Comparison of ENCODE assay signal across 28 cellular contexts in genomic region chr7:27955011-27955410, GRCh38.
"Had no signal": no experiment of that assay in that cellular context is flagged by ENCODE, and none has a peak within 500 bp of the region (broad histone marks: within the 10 kb centered on the region; RNA-seq: fewer than 3 reads in every experiment).

No MANE protein-coding gene starts in this region.

- H3K9me3 ChIP-seq: lower lobe of right lung, neutrophil, right atrium auricular region, right lobe of liver, tibial nerve, uterus had no signal

- H3K9me3 Mint-ChIP-seq: mesothelial cell of epicardium; naive B cell; nephron progenitor cell; neural progenitor cell; stimulated activated memory B cell treated with anti-CD40 and anti-IgM and Interleukin-4, amounts not matched to agents 10 μg/mL and 1 μg/mL and 100 μg/mL, for 72 hours; stimulated activated naive CD8-positive, alpha-beta T cell treated with anti-CD3 and anti-CD28 coated beads, Interleukin-15, amount 100 ng/mL, for 72 hours; type B pancreatic cell had no signal

- H3K27ac ChIP-seq: lower lobe of right lung, neural progenitor cell, neutrophil, right atrium auricular region, right lobe of liver, tibial nerve had no signal

- DNase-seq: hippocampal formation; kidney glomerular epithelial cell; left cardiac atrium; lower lobe of right lung; mammary epithelial cell; mesendoderm; naive B cell; nephron progenitor cell; occipital lobe; right lobe of liver; stimulated activated CD4-positive, alpha-beta T cell treated with anti-CD3 and anti-CD28 coated beads, Interleukin-1b, Interleukin-23, amount 100 ng/mL, for 48 hours; stimulated activated CD4-positive, alpha-beta T cell treated with anti-CD3 and anti-CD28 coated beads, Interleukin-2, amount 100 ng/mL, for 48 hours; stimulated activated CD4-positive, alpha-beta T cell treated with anti-CD3 and anti-CD28 coated beads, Interleukin-4, amount 100 ng/mL, for 4 hours; stimulated activated CD8-positive, alpha-beta memory T cell treated with anti-CD3 and anti-CD28 coated beads, Interleukin-4, amount 100 ng/mL, for 48 hours; stimulated activated naive CD4-positive, alpha-beta T cell treated with Interleukin-2 at 50 U/mL for 16 hours; stimulated activated naive CD8-positive, alpha-beta T cell treated with anti-CD3 and anti-CD28 coated beads, Interleukin-15, amount 100 ng/mL, for 72 hours; substantia nigra; uterus had no signal

- H3K27me3 ChIP-seq: neural progenitor cell, neutrophil, right atrium auricular region, right lobe of liver, tibial nerve, uterus had no signal

- H3K27me3 Mint-ChIP-seq: naive B cell; progenitor cell of endocrine pancreas; stimulated activated memory B cell treated with anti-CD40 and anti-IgM and Interleukin-4, amounts not matched to agents 10 μg/mL and 1 μg/mL and 100 μg/mL, for 72 hours; stimulated activated naive CD8-positive, alpha-beta T cell treated with anti-CD3 and anti-CD28 coated beads, Interleukin-15, amount 100 ng/mL, for 72 hours; type B pancreatic cell had no signal

- H3K4me1 ChIP-seq: lower lobe of right lung, neural progenitor cell, right atrium auricular region, right lobe of liver had no signal

- H2AFZ ChIP-seq: neural progenitor cell had no signal

- ATAC-seq: left cardiac atrium; left lobe of liver; lower lobe of right lung; right lobe of liver; stimulated activated memory B cell treated with anti-CD40 and anti-IgM and Interleukin-4, amounts not matched to agents 10 μg/mL and 1 μg/mL and 100 μg/mL, for 72 hours; stimulated activated naive CD8-positive, alpha-beta T cell treated with anti-CD3 and anti-CD28 coated beads, Interleukin-15, amount 100 ng/mL, for 72 hours had no signal

- H3K36me3 ChIP-seq: lower lobe of right lung, neural progenitor cell, neutrophil, right atrium auricular region, right lobe of liver, tibial nerve, uterus had no signal

- H3K4me1 Mint-ChIP-seq: neural progenitor cell had no signal

- H3K4me3 Mint-ChIP-seq: mesothelial cell of epicardium; naive B cell; nephron progenitor cell; neural progenitor cell; stimulated activated memory B cell treated with anti-CD40 and anti-IgM and Interleukin-4, amounts not matched to agents 10 μg/mL and 1 μg/mL and 100 μg/mL, for 72 hours; stimulated activated naive CD8-positive, alpha-beta T cell treated with anti-CD3 and anti-CD28 coated beads, Interleukin-15, amount 100 ng/mL, for 72 hours; type B pancreatic cell had no signal

- H3K9ac ChIP-seq: neural progenitor cell had no signal

- H3K4me2 ChIP-seq: neural progenitor cell, smooth muscle cell had no signal

- H3K27ac Mint-ChIP-seq: mesothelial cell of epicardium; nephron progenitor cell; neural progenitor cell; progenitor cell of endocrine pancreas; stimulated activated memory B cell treated with anti-CD40 and anti-IgM and Interleukin-4, amounts not matched to agents 10 μg/mL and 1 μg/mL and 100 μg/mL, for 72 hours; stimulated activated naive CD8-positive, alpha-beta T cell treated with anti-CD3 and anti-CD28 coated beads, Interleukin-15, amount 100 ng/mL, for 72 hours; type B pancreatic cell had no signal

- H3K36me3 Mint-ChIP-seq: mesothelial cell of epicardium, neural progenitor cell, type B pancreatic cell had no signal

- H3K4me3 ChIP-seq: lower lobe of right lung, neural progenitor cell, right atrium auricular region, right lobe of liver, smooth muscle cell, tibial nerve, uterus had no signal
